In genomic region chr10:74887614-74888284, GRCh38 we compare ENCODE assay signal across 24 cellular contexts.
"Had no signal": no experiment of that assay in that cellular context is flagged by ENCODE, and none has a peak within 500 bp of the region (broad histone marks: within the 10 kb centered on the region; RNA-seq: fewer than 3 reads in every experiment).

No MANE protein-coding gene starts in this region.

- H3K4me3 Mint-ChIP-seq: dendritic cell treated with granulocyte-macrophage colony-stimulating factor and Interleukin-4, amounts not matched to agents 40 ng/mL and 50 ng/mL, for 4 days; immature natural killer cell; natural killer cell; type B pancreatic cell had no signal

- H3K27me3 ChIP-seq: body of pancreas, hepatocyte, right atrium auricular region had no signal

- DNase-seq: activated CD4-positive, alpha-beta T cell treated with anti-CD3 and anti-CD28 coated beads, Interleukin-2, amount 50 U/mL, for 48 hours; activated naive CD4-positive, alpha-beta T cell treated with Interleukin-2 at 50 U/mL for 16 hours; activated T-cell treated with anti-CD3 and anti-CD28 coated beads, Interleukin-2, amount 50 U/mL, for 48 hours; anterior cingulate cortex; body of pancreas; caudate nucleus; effector CD8-positive, alpha-beta T cell; foreskin melanocyte; glutamatergic neuron; immature natural killer cell; natural killer cell; stimulated activated CD4-positive, alpha-beta T cell treated with anti-CD3 and anti-CD28 coated beads, Interleukin-4, amount 100 ng/mL, for 24 hours; T-helper 1 cell had no signal

- H3K4me1 ChIP-seq: prostate gland had no signal

- ATAC-seq: body of pancreas, esophagus mucosa, left lobe of liver, natural killer cell had no signal

- H3K27me3 Mint-ChIP-seq: dendritic cell treated with granulocyte-macrophage colony-stimulating factor and Interleukin-4, amounts not matched to agents 40 ng/mL and 50 ng/mL, for 4 days; type B pancreatic cell had no signal

- H3K9me3 ChIP-seq: body of pancreas, prostate gland, right atrium auricular region, thoracic aorta had no signal

- H3K36me3 Mint-ChIP-seq: immature natural killer cell, natural killer cell had no signal

- H3K36me3 ChIP-seq: prostate gland, right atrium auricular region, thoracic aorta had no signal

- H3K27ac Mint-ChIP-seq: type B pancreatic cell had no signal

- H3K9me3 Mint-ChIP-seq: dendritic cell treated with granulocyte-macrophage colony-stimulating factor and Interleukin-4, amounts not matched to agents 40 ng/mL and 50 ng/mL, for 4 days; immature natural killer cell; natural killer cell; type B pancreatic cell had no signal

- H3K27ac ChIP-seq: body of pancreas, hepatocyte, prostate gland, right atrium auricular region, thoracic aorta had no signal

- H3K4me3 ChIP-seq: body of pancreas, hepatocyte, lung, prostate gland, right atrium auricular region, thoracic aorta had no signal

- FAIRE-seq: endothelial cell of umbilical vein, TTC549 had no signal
